Comparison of ENCODE assay signal across 12 cellular contexts in genomic region chr19:46411088-46412033, GRCh38. TPM values are rescaled to one million over a fixed set of nuclear protein-coding genes. Genes with fewer than 3 reads are reported as not detected.
DNase-seq lines count a peak whose midpoint lies in the region; ATAC-seq and TF ChIP-seq lines count a peak whose summit lies in the region.
"Had no signal": no experiment of that assay in that cellular context is flagged by ENCODE, and none has a peak within 500 bp of the region (broad histone marks: within the 10 kb centered on the region; RNA-seq: fewer than 3 reads in every experiment).

No MANE protein-coding gene starts in this region.

- TF ChIP-seq POLR2A in heart left ventricle (IDR thresholded peaks at IDR 0.05) (no peak), vagina (IDR thresholded peaks at IDR 0.05) (no peak)

- peak overlapping the region; percentile 50 to 76 (median 62) for H3K4me3 ChIP-seq in heart left ventricle
- peak overlapping the region; percentile 73 for H3K4me3 ChIP-seq in fibroblast of the aortic adventitia (ENCODE audit: low read depth, low read length)
- peak overlapping the region; percentile 90 for H3K4me3 ChIP-seq in neuron (ENCODE audit: low read length)
- peak overlapping the region; percentile 54 to 58 for H3K4me3 ChIP-seq in vagina

- no peak overlapping the region for H2AFZ ChIP-seq in neuron (ENCODE audit: low read depth, low read length)

- H3K4me1 ChIP-seq in heart left ventricle (peaks cover 0 to 52% (median 14%) of the 10 kb centered on the region in 12 donors), neuron (ENCODE audit: insufficient read depth, low read length) (peaks cover 38% of the 10 kb centered on the region), vagina (peaks cover 76% of the 10 kb centered on the region)

- DNase-seq in heart left ventricle (no peak), Right ventricle myocardium superior (no peak), fibroblast of the aortic adventitia (ENCODE audit: low read depth) (no peak), vagina (ENCODE audit: extremely low spot score in 2 of 2) (no peak), sciatic nerve (ENCODE audit: low spot score) (no peak)
- no peak for DNase-seq in activated CD8-positive, alpha-beta memory T cell treated with anti-CD3 and anti-CD28 coated beads, Interleukin-2, amount 50 U/mL, for 4 hours
- DNase-seq: dermis blood vessel endothelial cell; stimulated activated CD4-positive, alpha-beta T cell treated with anti-CD3 and anti-CD28 coated beads, Interleukin-2, amount 100 ng/mL, for 48 hours had no signal

- H3K27me3 ChIP-seq in heart left ventricle = peaks cover 0 to 66% (median 6%) of the 10 kb centered on the region in 9 donors
- no peaks in the 10 kb centered on the region for H3K27me3 ChIP-seq in neuron (ENCODE audit: insufficient read depth, low read length)
- H3K27me3 ChIP-seq in vagina = no peaks in the 10 kb centered on the region

- TF ChIP-seq CTCF in heart left ventricle (IDR thresholded peaks at IDR 0.05) (no peak), fibroblast of the aortic adventitia (IDR thresholded peaks at IDR 0.05; ENCODE audit: insufficient read depth, low read length) (no peak), vagina (IDR thresholded peaks at IDR 0.05) (no peak)

- H3K36me3 ChIP-seq in heart left ventricle (peaks cover 0 to 12% (median 0%) of the 10 kb centered on the region in 9 donors), neuron (ENCODE audit: insufficient read depth, low read length) (peaks cover 7% of the 10 kb centered on the region), vagina (no peaks in the 10 kb centered on the region)

- ATAC-seq in heart left ventricle = no peak
- ATAC-seq in Right ventricle myocardium superior (ENCODE audit: poor library complexity) = no peak
- no peak for ATAC-seq in sciatic nerve
- no peak for ATAC-seq in GM21529 (IDR thresholded peaks at IDR 0.05; ENCODE audit: unreplicated experiment)

- 54 to 62% (median 57%) methylated on average over 13 to 18 of the region's 18 CpGs for WGBS in heart left ventricle, 4 donors

- intact Hi-C loops in heart left ventricle (cut with DNase I) (no loop called here), Right ventricle myocardium superior (cut with DNase I) (no loop called here), vagina (cut with DNase I) (loop anchor here (1.0 kb wide), 1 partner anchor 70 kb away; no protein-coding TSS in a partner anchor), sciatic nerve (cut with DNase I) (no loop called here)

- H3K9me3 ChIP-seq in heart left ventricle = no peaks in the 10 kb centered on the region
- H3K9me3 ChIP-seq in neuron (ENCODE audit: low read length) = no peaks in the 10 kb centered on the region
- H3K9me3 ChIP-seq in vagina = no peaks in the 10 kb centered on the region

- H3K27ac ChIP-seq in heart left ventricle (peak overlapping the region in 10 of 12 donors; percentile 42 to 98 (median 91)), vagina (peak overlapping the region; percentile 79)
- H3K27ac ChIP-seq: KMS-11 had no signal

RNA-seq across cellular contexts. Expression of gene CCDC8, which starts 2.0 kb away (rescaled TPM):
- total RNA-seq in heart left ventricle = 10 to 100 TPM; 13.6 to 30.6 (median 24.7) TPM
- polyA plus RNA-seq in heart left ventricle = 10 to 100 TPM; 17.8 to 19.0 TPM
- 28.1 TPM for total RNA-seq in Right ventricle myocardium superior
- 8.5 and 26.9 TPM in 2 replicates for total RNA-seq in fibroblast of the aortic adventitia (ENCODE audit: low replicate concordance)
- total RNA-seq in vagina = 7.4 TPM
- 9.0 TPM for total RNA-seq in sciatic nerve

RNA-seq across cellular contexts. Expression of gene PNMA8C, which starts 17.4 kb away (rescaled TPM):
- total RNA-seq in heart left ventricle = under 1 TPM in 7 of 9 donors, not detected in 2; 0.07 to 0.19 (median 0.12) TPM
- polyA plus RNA-seq in heart left ventricle = under 1 TPM in 1 of 2 donors, not detected in 1; 0.08 TPM
- not detected for total RNA-seq in Right ventricle myocardium superior
- total RNA-seq in fibroblast of the aortic adventitia (ENCODE audit: low replicate concordance) = not detected in 2 replicates
- total RNA-seq in vagina = 0.25 TPM
- not detected for total RNA-seq in sciatic nerve
- total RNA-seq: dermis blood vessel endothelial cell, lung microvascular endothelial cell had no signal
